In the genomic region with DNA sequence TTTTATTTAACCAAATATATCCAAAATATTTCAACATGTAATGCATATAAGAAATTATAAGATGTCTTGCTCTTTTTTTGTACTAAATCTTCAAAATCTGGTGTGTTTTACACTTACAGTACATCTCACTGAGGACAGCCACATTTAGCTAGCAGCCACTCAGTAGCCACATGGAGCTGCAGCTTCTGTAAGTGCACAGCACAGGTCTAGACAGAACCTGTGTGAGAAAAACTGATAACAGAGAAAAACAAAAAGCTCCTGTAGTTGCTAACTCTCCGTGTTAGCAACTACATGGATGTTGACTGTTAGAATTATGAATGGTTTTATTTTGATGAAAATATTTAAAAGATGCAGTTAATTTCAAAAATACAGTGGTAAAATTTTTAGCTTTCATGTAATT, we compare ENCODE assay signal across 1 cellular context.
TF ChIP-seq lines count a peak whose summit lies in the region.

No MANE protein-coding gene starts in this region.

TF ChIP-seq in K562, 482 proteins besides CTCF, POLR2A, EP300 and RAD21:
- TF ChIP-seq CBFA2T3 (IDR thresholded peaks at IDR 0.05) (0 out of 2 replicates have a peak, but pooled peaks have one; percentile 9), HNRNPL (IDR thresholded peaks at IDR 0.05; ENCODE audit: low read depth, low read length) (no peak)
